12 cellular contexts compared by ENCODE assay signal in genomic region chr15:80480171-80480811, GRCh38.
A peak's percentile ranks its signal among the peaks of the same experiment; 100 is the strongest.
DNase-seq lines count a peak whose midpoint lies in the region; ATAC-seq, FAIRE-seq and TF ChIP-seq lines count a peak whose summit lies in the region.
"Had no signal": no experiment of that assay in that cellular context is flagged by ENCODE, and none has a peak within 500 bp of the region (broad histone marks: within the 10 kb centered on the region; RNA-seq: fewer than 3 reads in every experiment).

No MANE protein-coding gene starts in this region.

- peak overlapping the region; percentile 32; the same call in 1 of the 2 replicates for H3K4me2 ChIP-seq in HepG2 (ENCODE audit: low read depth, low read length)

- H3K79me2 ChIP-seq in HepG2 (ENCODE audit: insufficient read depth, low read length) = no peaks in the 10 kb centered on the region

- peak; percentile 82 for ATAC-seq in HepG2
- ATAC-seq in HG03196 (IDR thresholded peaks at IDR 0.05; ENCODE audit: unreplicated experiment) = no peak
- ATAC-seq: activated T-cell treated with anti-CD3 and anti-CD28 coated beads, Interleukin-2, amount 50 U/mL, for 4 hours; natural killer cell had no signal

- H3K27me3 ChIP-seq in HepG2 (ENCODE audit: control insufficient read depth in 1 of 2, insufficient read depth in 2 of 2, low read length in 2 of 2) (no peaks in the 10 kb centered on the region; a peak in 2 of 5 replicates), testis (no peaks in the 10 kb centered on the region)
- H3K27me3 ChIP-seq: colonic mucosa had no signal

- FAIRE-seq in HepG2 (lab: Jason Lieb, UNC) = no peak

- no peak overlapping the region for H3K9ac ChIP-seq in HepG2 (ENCODE audit: insufficient read depth, low read depth, low read length)

- DNase-seq in NCI-H146 treated with DMSO at 0.1 percent for 48 hours (lab: John Stamatoyannopoulos, UW; ENCODE audit: unreplicated experiment) = peak; percentile 37
- peak; percentile 85 for DNase-seq in choroid plexus epithelial cell (ENCODE audit: low read depth)
- peak; percentile 15 for DNase-seq in HepG2 (ENCODE audit: low spot score)
- peak; percentile 63 for DNase-seq in testis
- no peak for DNase-seq in mesenteric fat pad (ENCODE audit: low spot score)
- no peak for DNase-seq in endothelial cell (ENCODE audit: low spot score)
- DNase-seq in NCI-H1930 (lab: John Stamatoyannopoulos, UW) = no peak
- DNase-seq: activated T-cell treated with anti-CD3 and anti-CD28 coated beads, Interleukin-2, amount 50 U/mL, for 4 hours; natural killer cell; stimulated activated CD4-positive, alpha-beta T cell treated with anti-CD3 and anti-CD28 coated beads, Interleukin-2, amount 100 ng/mL, for 48 hours had no signal

- no peaks in the 10 kb centered on the region for H3K36me3 Mint-ChIP-seq in endothelial cell (ENCODE audit: low read depth, unreplicated experiment)
- H3K36me3 Mint-ChIP-seq: natural killer cell had no signal

- WGBS in HepG2 (ENCODE audit: low lambda C conversion rate) = 35% methylated on average over 4 of the region's 6 CpGs
- 50 to 61% methylated on average over 5 to 6 of the region's 6 CpGs for WGBS in testis, 2 donors

- POLR2A ChIA-PET in HepG2 (lab: Yijun Ruan, JAX) = no interaction called here

- H3K27me3 Mint-ChIP-seq in endothelial cell (ENCODE audit: unreplicated experiment) = no peaks in the 10 kb centered on the region

- H3K4me1 Mint-ChIP-seq in endothelial cell (ENCODE audit: unreplicated experiment) = no peaks in the 10 kb centered on the region
- H3K4me1 Mint-ChIP-seq: natural killer cell had no signal

- TF ChIP-seq EP300 in HepG2 (IDR thresholded peaks at IDR 0.05; ENCODE audit: low read depth in 2 of 2, low read length in 2 of 2) = no peak
- no peak for TF ChIP-seq EP300 in HepG2 (CRISPR knock-in tag; IDR thresholded peaks at IDR 0.05; ENCODE audit: borderline replicate concordance)

- no peak overlapping the region for H3K4me3 ChIP-seq in choroid plexus epithelial cell (ENCODE audit: low read depth, low read length)
- H3K4me3 ChIP-seq in HepG2 (replicated peaks in 1 of 3; ENCODE audit: insufficient read depth in 1 of 3, low read depth in 2 of 3, low read length in 3 of 3) = peak overlapping the region in 1 of 3 experiments; percentile 3; a peak in 1 of 6 replicates
- H3K4me3 ChIP-seq in testis = no peak overlapping the region
- H3K4me3 ChIP-seq: colonic mucosa had no signal

- H3K36me3 ChIP-seq in HepG2 (replicated peaks in 1 of 2; ENCODE audit: control insufficient read depth in 1 of 2, insufficient read depth in 2 of 2, low read length in 2 of 2) = no peaks in the 10 kb centered on the region
- no peaks in the 10 kb centered on the region for H3K36me3 ChIP-seq in testis (ENCODE audit: low read depth, missing control alignments)
- H3K36me3 ChIP-seq: colonic mucosa had no signal

- H3K4me1 ChIP-seq in HepG2 (ENCODE audit: insufficient read depth, low read length) = peaks cover 36% of the 10 kb centered on the region
- H3K4me1 ChIP-seq in testis = peaks cover 19% of the 10 kb centered on the region
- H3K4me1 ChIP-seq: colonic mucosa had no signal

- no peak overlapping the region for H2AFZ ChIP-seq in HepG2 (ENCODE audit: low read length)

- H4K20me1 ChIP-seq in HepG2 (ENCODE audit: insufficient read depth, low read length) = no peaks in the 10 kb centered on the region

- intact Hi-C loops in HepG2 (cut with micrococcal nuclease; ENCODE audit: unreplicated experiment) (no loop called here), testis (cut with DNase I; ENCODE audit: low total_unique reads) (no loop called here)

- no TSS peak for BruUV-seq in HepG2 (replicated peaks; lab: Mats Ljungman, UMichigan)

- no peak for TF ChIP-seq RAD21 in HepG2 (CRISPR knock-in tag; IDR thresholded peaks at IDR 0.05)

- no peak for TF ChIP-seq CTCF in choroid plexus epithelial cell (conservative IDR thresholded peaks at IDR 0.05; ENCODE audit: low read depth, low read length)
- no peak for TF ChIP-seq CTCF in HepG2 (CRISPR knock-in tag; IDR thresholded peaks at IDR 0.05)
- no peak for TF ChIP-seq CTCF in testis (IDR thresholded peaks at IDR 0.05)
- no peak for TF ChIP-seq CTCF in endothelial cell (IDR thresholded peaks at IDR 0.05; ENCODE audit: unreplicated experiment)

- in situ Hi-C loops in HepG2 (cut with HindIII; ENCODE audit: extremely low pct_ligation_motif_present, low pct_unique_long_range_greater_than_20kb) = no loop called here

- no peak for TF ChIP-seq POLR2A in HepG2 (IDR thresholded peaks at IDR 0.05; ENCODE audit: insufficient read depth in 1 of 2, low read depth in 2 of 2, low read length in 2 of 2)
- no peak for TF ChIP-seq POLR2A in testis (IDR thresholded peaks at IDR 0.05)

- CTCF ChIA-PET in HepG2 (lab: Yijun Ruan, JAX; ENCODE audit: low intra/inter-chr PET ratio, low total read pairs) = no interaction called here

- H3K9me3 ChIP-seq in HepG2 (ENCODE audit: low read length) (peaks cover 7% of the 10 kb centered on the region; the same call in 1 of the 2 replicates), testis (no peaks in the 10 kb centered on the region)
- H3K9me3 ChIP-seq: colonic mucosa had no signal

- H3K27ac ChIP-seq in HepG2 (ENCODE audit: extremely low read length, insufficient read depth, low read length) (no peak overlapping the region), testis (no peak overlapping the region)
- H3K27ac ChIP-seq: colonic mucosa had no signal

- H3K9me3 Mint-ChIP-seq in endothelial cell (ENCODE audit: unreplicated experiment) = no peaks in the 10 kb centered on the region

- H3K4me3 Mint-ChIP-seq in endothelial cell (ENCODE audit: unreplicated experiment) = no peak overlapping the region
- H3K4me3 Mint-ChIP-seq: activated T-cell treated with anti-CD3 and anti-CD28 coated beads, Interleukin-2, amount 50 U/mL, for 4 hours; natural killer cell had no signal

- no peak overlapping the region for H3K27ac Mint-ChIP-seq in endothelial cell (ENCODE audit: unreplicated experiment)
- H3K27ac Mint-ChIP-seq: natural killer cell had no signal

TF ChIP-seq in HepG2, 621 proteins besides CTCF, POLR2A, EP300 and RAD21:
- TF ChIP-seq, protein P1, sequence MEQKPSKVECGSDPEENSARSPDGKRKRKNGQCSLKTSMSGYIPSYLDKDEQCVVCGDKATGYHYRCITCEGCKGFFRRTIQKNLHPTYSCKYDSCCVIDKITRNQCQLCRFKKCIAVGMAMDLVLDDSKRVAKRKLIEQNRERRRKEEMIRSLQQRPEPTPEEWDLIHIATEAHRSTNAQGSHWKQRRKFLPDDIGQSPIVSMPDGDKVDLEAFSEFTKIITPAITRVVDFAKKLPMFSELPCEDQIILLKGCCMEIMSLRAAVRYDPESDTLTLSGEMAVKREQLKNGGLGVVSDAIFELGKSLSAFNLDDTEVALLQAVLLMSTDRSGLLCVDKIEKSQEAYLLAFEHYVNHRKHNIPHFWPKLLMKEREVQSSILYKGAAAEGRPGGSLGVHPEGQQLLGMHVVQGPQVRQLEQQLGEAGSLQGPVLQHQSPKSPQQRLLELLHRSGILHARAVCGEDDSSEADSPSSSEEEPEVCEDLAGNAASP (CRISPR knock-in tag; IDR thresholded peaks at IDR 0.05; ENCODE audit: borderline replicate concordance) = peak; percentile 58; the same call in 1 of the 2 replicates
- peak; percentile 17; the same call in 1 of the 2 replicates for TF ChIP-seq HNF4A (CRISPR knock-in tag; IDR thresholded peaks at IDR 0.05)
- TF ChIP-seq SIX1 (CRISPR knock-in tag; IDR thresholded peaks at IDR 0.05; ENCODE audit: borderline replicate concordance) = peak; percentile 73
- TF ChIP-seq ZNF768 (CRISPR knock-in tag; IDR thresholded peaks at IDR 0.05) = peak; percentile 80; the same call in 1 of the 2 replicates
- no peak for TF ChIP-seq ZNF746 (CRISPR knock-in tag; IDR thresholded peaks at IDR 0.05)
- peak; percentile 29; the same call in 1 of the 2 replicates for TF ChIP-seq ZNF687 (CRISPR knock-in tag; IDR thresholded peaks at IDR 0.05)
- TF ChIP-seq SIX4 (CRISPR knock-in tag; IDR thresholded peaks at IDR 0.05) = peak; percentile 37; the same call in 1 of the 2 replicates
- TF ChIP-seq SMARCE1 (IDR thresholded peaks at IDR 0.05; ENCODE audit: borderline replicate concordance) = no peak

Comparison
In these comparisons a context has a peak if more than half of its experiments do, and no peak if none do; other contexts are left out.
1. DNase-seq: peak in NCI-H146 treated with DMSO at 0.1 percent for 48 hours (single experiment), choroid plexus epithelial cell (single experiment), HepG2 (single experiment) and testis (single experiment); none in mesenteric fat pad (single experiment), endothelial cell (single experiment) and NCI-H1930 (0 of 2).